ENCODE assay signal across 17 cellular contexts in genomic region chr3:31116651-31117050, GRCh38.
A peak's percentile ranks its signal among the peaks of the same experiment; 100 is the strongest.
DNase-seq lines count a peak whose midpoint lies in the region; ATAC-seq lines count a peak whose summit lies in the region.
"Had no signal": no experiment of that assay in that cellular context is flagged by ENCODE, and none has a peak within 500 bp of the region (broad histone marks: within the 10 kb centered on the region; RNA-seq: fewer than 3 reads in every experiment).

No MANE protein-coding gene starts in this region.

- no peak for ATAC-seq in GM19324 (IDR thresholded peaks at IDR 0.05; ENCODE audit: low FRiP score, unreplicated experiment)
- ATAC-seq: K562 had no signal

- DNase-seq in AG08396 (ENCODE audit: low spot score) (peak; percentile 22), M059J (ENCODE audit: low read depth) (peak; percentile 43), dermis blood vessel endothelial cell (peak; percentile 57), kidney tubule cell (ENCODE audit: low spot score) (peak; percentile 21), germinal center (ENCODE audit: low spot score) (no peak), SK-N-DZ (ENCODE audit: low spot score) (no peak)
- no peak for DNase-seq in activated CD4-positive, CD25-positive, alpha-beta regulatory T cell (lab: John Stamatoyannopoulos, UW)
- DNase-seq: AML-193, Caco-2, GDM1, GM23248, NCI-H1092, NCI-H1694, NCI-H2107, NCI-H345 had no signal

Comparison
In these comparisons a context has a peak if more than half of its experiments do, and no peak if none do; other contexts are left out.
1. DNase-seq: peak in AG08396 (single experiment), M059J (single experiment), dermis blood vessel endothelial cell (single experiment) and kidney tubule cell (single experiment); none in germinal center (single experiment), SK-N-DZ (single experiment) and activated CD4-positive, CD25-positive, alpha-beta regulatory T cell (0 of 4).